7 cellular contexts compared by ENCODE assay signal in genomic region chr10:124389613-124390361, GRCh38. TPM values are rescaled to one million over a fixed set of nuclear protein-coding genes. Genes with fewer than 3 reads are reported as not detected.
DNase-seq lines count a peak whose midpoint lies in the region; ATAC-seq and TF ChIP-seq lines count a peak whose summit lies in the region.

No MANE protein-coding gene starts in this region.

- H3K79me2 ChIP-seq in fibroblast of lung (ENCODE audit: control insufficient read depth, insufficient read depth, low read length): no peaks in the 10 kb centered on the region

- DNase-seq in GM03348 (ENCODE audit: low spot score) (peak; percentile 1), NCI-H526 treated with DMSO at 0.1 percent for 48 hours (lab: John Stamatoyannopoulos, UW) (peak; percentile 14), fibroblast of lung (ENCODE audit: low read depth in 2 of 2) (no peak), sciatic nerve (ENCODE audit: low spot score) (peak; percentile 61), NCI-H345 (lab: John Stamatoyannopoulos, UW) (no peak), putamen (ENCODE audit: low spot score) (no peak), hepatic stellate cell (ENCODE audit: low spot score) (no peak)

- ATAC-seq in sciatic nerve: no peak

- H2AFZ ChIP-seq in fibroblast of lung (ENCODE audit: low read length): peak overlapping the region; percentile 17

- H3K9ac ChIP-seq in fibroblast of lung (ENCODE audit: insufficient read depth, low read length): no peak overlapping the region

- peak overlapping the region in 1 of 4 experiments; percentile 41 for H3K4me3 ChIP-seq in fibroblast of lung (replicated peaks in 1 of 4; ENCODE audit: control extremely low read depth in 1 of 4, insufficient read depth in 1 of 4, low read depth in 3 of 4, low read length in 4 of 4)

- intact Hi-C loops in sciatic nerve (cut with DNase I): loop anchor here (2.0 to 10.0 kb wide), 3 partner anchors 247 to 395 kb away; no protein-coding TSS in a partner anchor

- no peak overlapping the region for H3K27ac ChIP-seq in fibroblast of lung (ENCODE audit: insufficient read depth, low read length)

- H3K9me3 ChIP-seq in fibroblast of lung (ENCODE audit: control insufficient read depth, insufficient read depth, low read depth, low read length): no peaks in the 10 kb centered on the region

- peak in 1 of 2 donors; percentile 1 for TF ChIP-seq CTCF in fibroblast of lung (conservative IDR thresholded peaks at IDR 0.05 in 1 of 2, IDR thresholded peaks at IDR 0.05 in 1 of 2; ENCODE audit: low read depth in 1 of 2, low read length in 2 of 2)

- H3K4me2 ChIP-seq in fibroblast of lung (ENCODE audit: extremely low read depth, insufficient read depth, low read length): peak overlapping the region; percentile 11

- H4K20me1 ChIP-seq in fibroblast of lung (ENCODE audit: control insufficient read depth, extremely low read depth, insufficient read depth, low read length): no peaks in the 10 kb centered on the region

- no peaks in the 10 kb centered on the region for H3K27me3 ChIP-seq in fibroblast of lung (ENCODE audit: control insufficient read depth, insufficient read depth, low read length)

- no peaks in the 10 kb centered on the region for H3K4me1 ChIP-seq in fibroblast of lung (ENCODE audit: control insufficient read depth, extremely low read depth, insufficient read depth, low read length)

- H3K36me3 ChIP-seq in fibroblast of lung (ENCODE audit: control insufficient read depth, insufficient read depth, low read length): no peaks in the 10 kb centered on the region

RNA-seq across cellular contexts. Expression of gene OAT, which starts 28.9 kb away (rescaled TPM):
- 125 and 147 TPM in 2 replicates for total RNA-seq in fibroblast of lung
- polyA plus RNA-seq in fibroblast of lung: 195 and 227 TPM in 2 replicates
- 128 and 142 TPM in 2 replicates for polyA plus RNA-seq in fibroblast of lung (2012)
- polyA minus RNA-seq in fibroblast of lung (ENCODE audit: low replicate concordance): 48.7 and 51.9 TPM in 2 replicates
- total RNA-seq in sciatic nerve: 104 TPM

Comparison
In these comparisons a context has a peak if more than half of its experiments do, and no peak if none do; other contexts are left out.
1. DNase-seq: peak in GM03348 (single experiment), NCI-H526 treated with DMSO at 0.1 percent for 48 hours (single experiment) and sciatic nerve (single experiment); none in fibroblast of lung (0 of 2), NCI-H345 (single experiment), putamen (single experiment) and hepatic stellate cell (single experiment).